Comparison of ENCODE assay signal across 1 cellular context in genomic region chr5:131250749-131251148, GRCh38.
TF ChIP-seq lines count a peak whose summit lies in the region.

No MANE protein-coding gene starts in this region.

TF ChIP-seq in GM12891, 5 proteins besides CTCF, POLR2A, EP300 and RAD21 (continued from another document):
- TF ChIP-seq PAX5 (IDR thresholded peaks at IDR 0.05; ENCODE audit: insufficient read depth, low read length, severe bottlenecking): no peak
